Comparison of ENCODE assay signal across 26 cellular contexts in the genomic region with DNA sequence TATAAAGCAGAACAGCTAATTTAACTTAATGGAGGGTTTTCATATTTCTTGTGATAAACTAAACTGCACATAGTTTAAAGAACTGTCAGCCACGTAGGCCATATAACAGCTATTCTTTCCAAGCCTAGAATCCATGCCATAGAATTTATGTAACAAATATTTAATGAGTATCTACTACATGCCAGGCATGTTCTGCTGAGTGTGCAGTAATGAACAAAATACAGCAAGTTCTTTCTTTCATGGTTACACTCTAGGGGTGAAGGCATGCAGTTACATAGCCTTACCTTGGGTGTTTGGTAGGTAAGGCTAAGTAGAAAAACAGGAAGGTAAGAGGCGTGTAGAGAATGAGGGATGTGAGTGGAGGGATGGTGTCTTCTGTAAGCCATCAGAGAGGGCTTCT. TPM values are rescaled to one million over a fixed set of nuclear protein-coding genes. Genes with fewer than 3 reads are reported as not detected.
DNase-seq lines count a peak whose midpoint lies in the region; ATAC-seq, FAIRE-seq and TF ChIP-seq lines count a peak whose summit lies in the region.
"Had no signal": no experiment of that assay in that cellular context is flagged by ENCODE, and none has a peak within 500 bp of the region (broad histone marks: within the 10 kb centered on the region; RNA-seq: fewer than 3 reads in every experiment).

No MANE protein-coding gene starts in this region.

- intact Hi-C loops in K562 (cut with micrococcal nuclease) = no loop called here

- CTCF ChIA-PET in K562 (lab: Yijun Ruan, JAX; ENCODE audit: low intra/inter-chr PET ratio) = no interaction called here

- H2AFZ ChIP-seq in Loucy (ENCODE audit: low read length) (no peak overlapping the region), K562 (ENCODE audit: low read depth, low read length) (no peak overlapping the region)

- H3F3A ChIP-seq in Loucy (ENCODE audit: low read depth) = no peaks in the 10 kb centered on the region

- peaks cover 6% of the 10 kb centered on the region; the same call in 1 of the 2 replicates for H3K36me3 ChIP-seq in Loucy (ENCODE audit: insufficient read depth, low read length)
- H3K36me3 ChIP-seq in K562 (ENCODE audit: control insufficient read depth, insufficient read depth, low read length) = peaks cover 21% of the 10 kb centered on the region; the same call in 1 of the 3 replicates
- H3K36me3 ChIP-seq: neutrophil had no signal

- peak overlapping the region; percentile 51 to 79 for H3K4me3 Mint-ChIP-seq in activated T-cell treated with anti-CD3 and anti-CD28 coated beads, Interleukin-2, amount 50 U/mL, for 72 hours
- H3K4me3 Mint-ChIP-seq in stimulated activated memory B cell treated with anti-CD40 and anti-IgM and Interleukin-4, amounts not matched to agents 10 μg/mL and 1 μg/mL and 100 μg/mL, for 72 hours = no peak overlapping the region

- peak; percentile 6 for FAIRE-seq in K562 (lab: Jason Lieb, UNC)
- FAIRE-seq: astrocyte, GM12892, GM19239, HTR-8/SVneo, urothelium cell line had no signal

- H3K9me3 ChIP-seq in Loucy (ENCODE audit: insufficient read depth, low read depth, low read length) (no peaks in the 10 kb centered on the region), K562 (replicated peaks; ENCODE audit: control insufficient read depth, insufficient read depth, low read depth, low read length) (no peaks in the 10 kb centered on the region)
- H3K9me3 ChIP-seq: neutrophil had no signal

- H3K79me2 ChIP-seq in Loucy (ENCODE audit: insufficient read depth, low read length) = peaks cover 85% of the 10 kb centered on the region
- peaks cover 86% of the 10 kb centered on the region for H3K79me2 ChIP-seq in K562 (ENCODE audit: control insufficient read depth, insufficient read depth, low read length)

- peak overlapping the region; percentile 27; the same call in 1 of the 3 replicates for H3K27ac ChIP-seq in K562 (ENCODE audit: extremely low read depth, low read depth, low read length)
- H3K27ac ChIP-seq: epithelial cell of prostate, neutrophil, SK-N-MC had no signal

- H3K27ac Mint-ChIP-seq in activated T-cell treated with anti-CD3 and anti-CD28 coated beads, Interleukin-2, amount 50 U/mL, for 72 hours = peak overlapping the region; percentile 98
- H3K27ac Mint-ChIP-seq in stimulated activated memory B cell treated with anti-CD40 and anti-IgM and Interleukin-4, amounts not matched to agents 10 μg/mL and 1 μg/mL and 100 μg/mL, for 72 hours = peak overlapping the region; percentile 6

- H3K27me3 ChIP-seq in Loucy (ENCODE audit: insufficient read depth, low read length, poor library complexity, severe bottlenecking) (no peaks in the 10 kb centered on the region), K562 (ENCODE audit: control insufficient read depth in 2 of 2, insufficient read depth in 2 of 2, low read length in 2 of 2) (no peaks in the 10 kb centered on the region)
- H3K27me3 ChIP-seq: neutrophil had no signal

- 61% methylated on average over 2 of the region's 2 CpGs for WGBS in K562 (ENCODE audit: insufficient coverage, low coverage, missing lambda C conversion rate)

- H3K4me2 ChIP-seq in Loucy (ENCODE audit: low read depth, low read length, poor library complexity, severe bottlenecking) = peak overlapping the region; percentile 99
- H3K4me2 ChIP-seq in K562 (ENCODE audit: insufficient read depth, low read length) = peak overlapping the region; percentile 21; the same call in 1 of the 2 replicates

- ATAC-seq in activated T-cell treated with anti-CD3 and anti-CD28 coated beads, Interleukin-2, amount 50 U/mL, for 72 hours (replicated peaks in 1 of 2) = no peak
- ATAC-seq in K562 (peak; percentile 8), GM21390 (IDR thresholded peaks at IDR 0.05; ENCODE audit: unreplicated experiment) (no peak)
- ATAC-seq in stimulated activated memory B cell treated with anti-CD40 and anti-IgM and Interleukin-4, amounts not matched to agents 10 μg/mL and 1 μg/mL and 100 μg/mL, for 72 hours = no peak

- POLR2A ChIA-PET in K562 (lab: Yijun Ruan, JAX) = interaction anchor here (0.9 kb wide), 2 partner anchors 37 to 132 kb away, joined by 3 to 4 read pairs; no protein-coding TSS in a partner anchor

- TF ChIP-seq EP300 in K562 (IDR thresholded peaks at IDR 0.05; ENCODE audit: low read length) = no peak

- TF ChIP-seq CTCF in Loucy (conservative IDR thresholded peaks at IDR 0.05; ENCODE audit: low read length) (no peak), K562 (IDR thresholded peaks at IDR 0.05 in 2 of 3, conservative IDR thresholded peaks at IDR 0.05 in 1 of 3; ENCODE audit: insufficient read depth in 2 of 3, low read depth in 1 of 3, low read length in 3 of 3) (no peak)

- no TSS peak for BruUV-seq in K562 (replicated peaks; lab: Mats Ljungman, UMichigan)

- no peak for TF ChIP-seq RAD21 in K562 (CRISPR knock-in tag; conservative IDR thresholded peaks at IDR 0.05 in 1 of 2, IDR thresholded peaks at IDR 0.05 in 1 of 2)

- no peaks in the 10 kb centered on the region for H3K9me2 ChIP-seq in Loucy (replicated peaks; ENCODE audit: low read depth, low read length)

- no peaks in the 10 kb centered on the region for H3K9me1 ChIP-seq in K562 (ENCODE audit: control insufficient read depth, insufficient read depth, low read length)

- peaks cover 2 to 11% of the 10 kb centered on the region in 2 donors for H3K36me3 Mint-ChIP-seq in activated T-cell treated with anti-CD3 and anti-CD28 coated beads, Interleukin-2, amount 50 U/mL, for 72 hours (ENCODE audit: insufficient read depth in 2 of 2)
- peaks cover 24% of the 10 kb centered on the region for H3K36me3 Mint-ChIP-seq in stimulated activated memory B cell treated with anti-CD40 and anti-IgM and Interleukin-4, amounts not matched to agents 10 μg/mL and 1 μg/mL and 100 μg/mL, for 72 hours

- peaks cover 44% of the 10 kb centered on the region for H3K4me1 ChIP-seq in Loucy (ENCODE audit: insufficient read depth, low read length, poor library complexity, severe bottlenecking)
- peaks cover 9 to 21% of the 10 kb centered on the region in 2 experiments for H3K4me1 ChIP-seq in K562 (replicated peaks in 1 of 2; ENCODE audit: control insufficient read depth in 2 of 2, insufficient read depth in 2 of 2, low read length in 2 of 2)

- H3K9me3 Mint-ChIP-seq in activated T-cell treated with anti-CD3 and anti-CD28 coated beads, Interleukin-2, amount 50 U/mL, for 72 hours = no peaks in the 10 kb centered on the region
- H3K9me3 Mint-ChIP-seq in stimulated activated memory B cell treated with anti-CD40 and anti-IgM and Interleukin-4, amounts not matched to agents 10 μg/mL and 1 μg/mL and 100 μg/mL, for 72 hours = no peaks in the 10 kb centered on the region

- H3K4me3 ChIP-seq in Loucy (ENCODE audit: low read length, poor library complexity, severe bottlenecking) (peak overlapping the region; percentile 80), K562 (no peak overlapping the region)
- H3K4me3 ChIP-seq: SK-N-MC had no signal

- in situ Hi-C loops in K562 (cut with MboI) = no loop called here

- no peak for DNase-seq in activated T-cell treated with anti-CD3 and anti-CD28 coated beads, Interleukin-2, amount 50 U/mL, for 72 hours
- no peak for DNase-seq in activated T-cell treated with anti-CD3 and anti-CD28 coated beads, Interleukin-2, amount 50 U/mL, for 48 hours
- DNase-seq in K562 (ENCODE audit: extremely low read depth in 1 of 4, low spot score in 3 of 4) (no peak), HCEC 1CT (no peak), 8988T (no peak)
- DNase-seq: ACHN; activated CD4-positive, CD25-positive, alpha-beta regulatory T cell; activated effector memory CD4-positive, alpha-beta T cell treated with anti-CD3 and anti-CD28 coated beads, Interleukin-2, amount 50 U/mL, for 16 hours; cerebellar nuclear complex; DMS79; H7; NCI-H1105; NCI-H2029 treated with DMSO at 0.1 percent for 48 hours; stimulated activated CD4-positive, alpha-beta T cell treated with anti-CD3 and anti-CD28 coated beads, Interleukin-4, amount 100 ng/mL, for 1 hour; T1000 had no signal

- H3K27me3 Mint-ChIP-seq in activated T-cell treated with anti-CD3 and anti-CD28 coated beads, Interleukin-2, amount 50 U/mL, for 72 hours (ENCODE audit: low read depth) = no peaks in the 10 kb centered on the region
- no peaks in the 10 kb centered on the region for H3K27me3 Mint-ChIP-seq in stimulated activated memory B cell treated with anti-CD40 and anti-IgM and Interleukin-4, amounts not matched to agents 10 μg/mL and 1 μg/mL and 100 μg/mL, for 72 hours

- peaks cover 75% of the 10 kb centered on the region for H3K4me1 Mint-ChIP-seq in activated T-cell treated with anti-CD3 and anti-CD28 coated beads, Interleukin-2, amount 50 U/mL, for 72 hours (ENCODE audit: low read depth)
- H3K4me1 Mint-ChIP-seq in stimulated activated memory B cell treated with anti-CD40 and anti-IgM and Interleukin-4, amounts not matched to agents 10 μg/mL and 1 μg/mL and 100 μg/mL, for 72 hours = peaks cover 60% of the 10 kb centered on the region

- TF ChIP-seq POLR2A in K562 (conservative IDR thresholded peaks at IDR 0.05) = no peak

- H4K20me1 ChIP-seq in Loucy (ENCODE audit: insufficient read depth, low read length, poor library complexity, severe bottlenecking) (peaks cover 76% of the 10 kb centered on the region), K562 (replicated peaks; ENCODE audit: control insufficient read depth, insufficient read depth, low read length) (peaks cover 21% of the 10 kb centered on the region)

- peak overlapping the region; percentile 77 for H3K9ac ChIP-seq in Loucy (ENCODE audit: low read depth, low read length, poor library complexity, severe bottlenecking)
- peak overlapping the region in 1 of 2 experiments; percentile 8; a peak in 1 of 4 replicates for H3K9ac ChIP-seq in K562 (ENCODE audit: insufficient read depth in 1 of 2, low read depth in 2 of 2, low read length in 2 of 2)

RNA-seq across cellular contexts. Expression of gene URI1, which starts 4.6 kb away (rescaled TPM):
- total RNA-seq in activated T-cell treated with anti-CD3 and anti-CD28 coated beads, Interleukin-2, amount 50 U/mL, for 72 hours = 10 to 100 TPM; 63.6 to 74.6 TPM
- 23.1 and 114 TPM in 2 replicates for total RNA-seq in K562 (2011; cell fraction: chromatin; rRNA removed; ENCODE audit: low replicate concordance)
- 15.7 and 23.2 TPM in 2 replicates for total RNA-seq in K562 (2011; cell fraction: nucleolus; rRNA removed)
- 37.5 and 49.5 TPM in 2 replicates for total RNA-seq in K562 (2011; cell fraction: nucleoplasm; rRNA removed)
- total RNA-seq in K562 (2014; rRNA removed) (50.9 and 61.3 TPM in 2 replicates), K562 (2014; rRNA removed; fragmentation: Illumina TruSeq; extraction: Trizol) (87.4 and 99.1 TPM in 2 replicates), K562 (2015; rRNA removed; fragmentation: Illumina TruSeq; extraction: Trizol) (79.8 and 83.2 TPM in 2 replicates), K562 (2021) (61.5 and 63.9 TPM in 2 replicates)
- polyA plus RNA-seq in K562 (2011; rRNA removed) (71.8 and 83.5 TPM in 2 replicates), K562 (2014; fragmentation: Illumina TruSeq; extraction: Trizol) (67.9 and 78.2 TPM in 2 replicates), K562 (2014; fragmentation: Nextera tagmentation; extraction: Ambion mirVana) (10 to 100 TPM; 16.9 to 19.8 TPM), K562 (2014; rRNA removed) (50.6 and 56.7 TPM in 2 replicates)
- 12.0 and 34.1 TPM in 2 replicates for polyA plus RNA-seq in K562 (2011; cell fraction: cytosol; rRNA removed)
- 44.6 and 76.9 TPM in 2 replicates for polyA plus RNA-seq in K562 (2011; cell fraction: nucleus; rRNA removed)
- 56.1 and 58.5 TPM in 2 replicates for polyA plus RNA-seq in K562 (2012)
- polyA minus RNA-seq in K562 (2011; rRNA and poly(A)+ RNA removed) = 190 and 200 TPM in 2 replicates
- polyA minus RNA-seq in K562 (2011; cell fraction: cytosol; rRNA and poly(A)+ RNA removed) = 36.9 and 45.0 TPM in 2 replicates
- 52.9 and 97.6 TPM in 2 replicates for polyA minus RNA-seq in K562 (2011; cell fraction: nucleus; rRNA and poly(A)+ RNA removed)
